ENCODE assay signal across 9 cellular contexts in the genomic region with DNA sequence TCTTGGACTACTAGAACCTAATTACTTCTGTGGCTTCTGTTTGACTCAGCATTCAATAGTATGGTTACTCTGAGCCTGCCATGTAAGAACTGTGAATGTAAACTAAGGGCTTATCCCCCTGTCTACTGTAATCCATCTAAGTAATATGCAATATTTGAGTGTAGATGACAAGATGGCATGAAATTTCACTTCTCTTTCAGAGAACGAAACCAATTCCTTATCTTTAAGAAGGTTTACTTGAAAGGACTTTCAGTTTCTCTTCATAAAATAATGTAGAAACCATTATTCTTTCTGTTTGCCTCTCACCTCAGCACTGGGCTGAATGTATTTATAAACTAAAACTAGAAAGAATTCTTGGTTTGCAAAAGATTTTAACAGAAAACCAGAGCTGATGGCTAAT.
A peak's percentile ranks its signal among the peaks of the same experiment; 100 is the strongest.
DNase-seq lines count a peak whose midpoint lies in the region; ATAC-seq and TF ChIP-seq lines count a peak whose summit lies in the region.
"Had no signal": no experiment of that assay in that cellular context is flagged by ENCODE, and none has a peak within 500 bp of the region (broad histone marks: within the 10 kb centered on the region; RNA-seq: fewer than 3 reads in every experiment).

No MANE protein-coding gene starts in this region.

- no peaks in the 10 kb centered on the region for H3K36me3 Mint-ChIP-seq in activated CD4-positive, alpha-beta T cell treated with anti-CD3 and anti-CD28 coated beads for 36 hours (ENCODE audit: low read depth)
- no peaks in the 10 kb centered on the region for H3K36me3 Mint-ChIP-seq in T-helper 17 cell (ENCODE audit: low read depth)
- H3K36me3 Mint-ChIP-seq in stimulated activated naive B cell treated with anti-CD40 and anti-IgM and Interleukin-4, amounts not matched to agents 10 μg/mL and 1 μg/mL and 100 μg/mL, for 72 hours = no peaks in the 10 kb centered on the region
- no peaks in the 10 kb centered on the region for H3K36me3 Mint-ChIP-seq in chondrocyte (ENCODE audit: low read depth)

- no peak for TF ChIP-seq CTCF in chondrocyte (IDR thresholded peaks at IDR 0.05)

- H3K9me3 Mint-ChIP-seq in activated CD4-positive, alpha-beta T cell treated with anti-CD3 and anti-CD28 coated beads for 36 hours (ENCODE audit: low read depth) = no peaks in the 10 kb centered on the region
- H3K9me3 Mint-ChIP-seq in stimulated activated naive B cell treated with anti-CD40 and anti-IgM and Interleukin-4, amounts not matched to agents 10 μg/mL and 1 μg/mL and 100 μg/mL, for 72 hours = no peaks in the 10 kb centered on the region
- H3K9me3 Mint-ChIP-seq in chondrocyte (ENCODE audit: low read depth) = no peaks in the 10 kb centered on the region

- H3K27ac Mint-ChIP-seq in activated CD4-positive, alpha-beta T cell treated with anti-CD3 and anti-CD28 coated beads for 36 hours = peak overlapping the region; percentile 32
- H3K27ac Mint-ChIP-seq in T-helper 17 cell (peak overlapping the region; percentile 92), chondrocyte (ENCODE audit: unreplicated experiment) (no peak overlapping the region)
- H3K27ac Mint-ChIP-seq in stimulated activated naive B cell treated with anti-CD40 and anti-IgM and Interleukin-4, amounts not matched to agents 10 μg/mL and 1 μg/mL and 100 μg/mL, for 72 hours = peak overlapping the region; percentile 3

- CTCF ChIA-PET in activated CD4-positive, alpha-beta T cell treated with anti-CD3 and anti-CD28 coated beads for 36 hours (lab: Charles Lee) = interaction anchor here (0.6 to 2.9 kb wide), 4 partner anchors 56 to 125 kb away, joined by 3 to 9 read pairs (median 6); no protein-coding TSS in a partner anchor

- intact Hi-C loops in activated CD4-positive, alpha-beta T cell treated with anti-CD3 and anti-CD28 coated beads for 36 hours (cut with DNase I, micrococcal nuclease) = loop anchor here in 1 of 2 experiments (1.0 to 5.0 kb wide), 3 partner anchors 58 to 437 kb away; partner anchors contain the start of gene SCAF11

- no peaks in the 10 kb centered on the region for H3K9me3 ChIP-seq in T-helper 17 cell (ENCODE audit: control insufficient read depth, low read length, poor library complexity, severe bottlenecking)
- H3K9me3 ChIP-seq: A549 had no signal

- peak; percentile 91 for ATAC-seq in activated CD4-positive, alpha-beta T cell treated with anti-CD3 and anti-CD28 coated beads for 36 hours
- ATAC-seq in HG02981 (IDR thresholded peaks at IDR 0.05; ENCODE audit: unreplicated experiment) (peak; percentile 73), T-helper 17 cell (peak; percentile 63)
- ATAC-seq in stimulated activated naive B cell treated with anti-CD40 and anti-IgM and Interleukin-4, amounts not matched to agents 10 μg/mL and 1 μg/mL and 100 μg/mL, for 72 hours (replicated peaks) = peak; percentile 79 to 81
- ATAC-seq: A549 had no signal

- H3K4me1 Mint-ChIP-seq in activated CD4-positive, alpha-beta T cell treated with anti-CD3 and anti-CD28 coated beads for 36 hours = peaks cover 28% of the 10 kb centered on the region
- H3K4me1 Mint-ChIP-seq in T-helper 17 cell = peaks cover 14% of the 10 kb centered on the region
- H3K4me1 Mint-ChIP-seq in stimulated activated naive B cell treated with anti-CD40 and anti-IgM and Interleukin-4, amounts not matched to agents 10 μg/mL and 1 μg/mL and 100 μg/mL, for 72 hours = peaks cover 10 to 16% of the 10 kb centered on the region in 2 donors
- H3K4me1 Mint-ChIP-seq in chondrocyte (ENCODE audit: low read depth) = peaks cover 3% of the 10 kb centered on the region

- peaks cover 10% of the 10 kb centered on the region for H3K27me3 Mint-ChIP-seq in activated CD4-positive, alpha-beta T cell treated with anti-CD3 and anti-CD28 coated beads for 36 hours
- H3K27me3 Mint-ChIP-seq in T-helper 17 cell (no peaks in the 10 kb centered on the region), chondrocyte (ENCODE audit: low read depth) (peaks cover 11% of the 10 kb centered on the region)
- no peaks in the 10 kb centered on the region for H3K27me3 Mint-ChIP-seq in stimulated activated naive B cell treated with anti-CD40 and anti-IgM and Interleukin-4, amounts not matched to agents 10 μg/mL and 1 μg/mL and 100 μg/mL, for 72 hours

- POLR2A ChIA-PET in activated CD4-positive, alpha-beta T cell treated with anti-CD3 and anti-CD28 coated beads for 36 hours (lab: Charles Lee) = no interaction called here

- DNase-seq in activated CD4-positive, alpha-beta T cell treated with anti-CD3 and anti-CD28 coated beads for 36 hours = no peak
- no peak for DNase-seq in activated CD4-positive, alpha-beta T cell treated with anti-CD3 and anti-CD28 coated beads for 48 hours
- DNase-seq in T-helper 17 cell = no peak
- no peak for DNase-seq in stimulated activated naive B cell treated with anti-CD40 and anti-IgM and Interleukin-4, amounts not matched to agents 10 μg/mL and 1 μg/mL and 100 μg/mL, for 72 hours
- no peak for DNase-seq in chondrocyte (ENCODE audit: low spot score)
- DNase-seq in superior temporal gyrus (ENCODE audit: extremely low spot score) = no peak
- no peak for DNase-seq in DMS153 (lab: John Stamatoyannopoulos, UW)

- H3K4me3 Mint-ChIP-seq in activated CD4-positive, alpha-beta T cell treated with anti-CD3 and anti-CD28 coated beads for 36 hours = no peak overlapping the region
- H3K4me3 Mint-ChIP-seq in T-helper 17 cell (peak overlapping the region; percentile 82), chondrocyte (ENCODE audit: unreplicated experiment) (no peak overlapping the region)
- peak overlapping the region; percentile 5 to 62 for H3K4me3 Mint-ChIP-seq in stimulated activated naive B cell treated with anti-CD40 and anti-IgM and Interleukin-4, amounts not matched to agents 10 μg/mL and 1 μg/mL and 100 μg/mL, for 72 hours

Comparison
In these comparisons a context has a peak if more than half of its experiments do, and no peak if none do; other contexts are left out.
1. H3K4me3 Mint-ChIP-seq: peak in T-helper 17 cell (single experiment) and stimulated activated naive B cell treated with anti-CD40 and anti-IgM and Interleukin-4, amounts not matched to agents 10 μg/mL and 1 μg/mL and 100 μg/mL, for 72 hours (2 of 2); none in activated CD4-positive, alpha-beta T cell treated with anti-CD3 and anti-CD28 coated beads for 36 hours (single experiment) and chondrocyte (single experiment).
2. Peak in every context shown above with its lines, with median percentiles within 50 percentile points of each other: ATAC-seq.